26 cellular contexts compared by ENCODE assay signal in the genomic region with DNA sequence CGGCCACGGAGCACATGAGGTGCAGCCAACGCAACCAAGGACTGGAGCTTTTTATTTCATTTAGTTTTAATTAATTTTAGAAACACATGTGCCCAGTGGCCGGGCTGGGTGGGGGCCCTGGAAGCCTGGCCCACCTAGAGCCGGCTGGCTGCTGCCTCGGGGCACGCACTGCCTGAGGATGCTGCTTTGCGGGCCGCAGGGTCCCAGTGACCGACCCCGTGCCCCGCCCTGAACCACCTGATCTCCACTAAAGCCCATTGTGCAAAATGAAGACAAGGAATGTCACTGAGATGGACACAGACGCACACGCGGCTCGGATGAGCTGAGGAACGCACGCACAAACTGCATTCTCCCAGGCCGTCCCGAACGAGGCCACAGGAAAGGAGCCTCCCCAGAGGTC. TPM values are rescaled to one million over a fixed set of nuclear protein-coding genes. Genes with fewer than 3 reads are reported as not detected.
"Had no signal": no experiment of that assay in that cellular context is flagged by ENCODE, and none has a peak within 500 bp of the region (broad histone marks: within the 10 kb centered on the region; RNA-seq: fewer than 3 reads in every experiment).

No MANE protein-coding gene starts in this region.

- H3K4me2 ChIP-seq: smooth muscle cell had no signal

- DNase-seq: hypothalamus; immature natural killer cell; left ventricle myocardium inferior; mesendoderm; naive B cell; natural killer cell; occipital lobe; stimulated activated CD4-positive, alpha-beta T cell treated with anti-CD3 and anti-CD28 coated beads, Interleukin-1b, Interleukin-23, amount 100 ng/mL, for 48 hours; stimulated activated CD4-positive, alpha-beta T cell treated with anti-CD3 and anti-CD28 coated beads, Interleukin-2, amount 100 ng/mL, for 48 hours; stimulated activated CD4-positive, alpha-beta T cell treated with anti-CD3 and anti-CD28 coated beads, Interleukin-4, amount 100 ng/mL, for 4 hours; stimulated activated CD8-positive, alpha-beta memory T cell treated with anti-CD3 and anti-CD28 coated beads, Interleukin-4, amount 100 ng/mL, for 48 hours; stimulated activated naive CD4-positive, alpha-beta T cell treated with Interleukin-2 at 50 U/mL for 16 hours; stimulated activated naive CD8-positive, alpha-beta T cell treated with anti-CD3 and anti-CD28 coated beads, Interleukin-15, amount 100 ng/mL, for 72 hours; substantia nigra; uterus had no signal

- H2AFZ ChIP-seq: parathyroid adenoma had no signal

- H3K36me3 ChIP-seq: right lobe of liver, uterus had no signal

- H3K4me1 Mint-ChIP-seq: mesothelial cell of epicardium; natural killer cell; stimulated activated memory B cell treated with anti-CD40 and anti-IgM and Interleukin-4, amounts not matched to agents 10 μg/mL and 1 μg/mL and 100 μg/mL, for 72 hours had no signal

- H3K9me3 ChIP-seq: left ventricle myocardium inferior, psoas muscle, right atrium auricular region, right lobe of liver, tibial nerve, uterus had no signal

- H3K27me3 ChIP-seq: neutrophil, right atrium auricular region, right lobe of liver, tibial nerve, uterus had no signal

- H3K9ac ChIP-seq: parathyroid adenoma had no signal

- H3K27ac Mint-ChIP-seq: immature natural killer cell; mesothelial cell of epicardium; natural killer cell; stimulated activated memory B cell treated with anti-CD40 and anti-IgM and Interleukin-4, amounts not matched to agents 10 μg/mL and 1 μg/mL and 100 μg/mL, for 72 hours; stimulated activated naive CD8-positive, alpha-beta T cell treated with anti-CD3 and anti-CD28 coated beads, Interleukin-15, amount 100 ng/mL, for 72 hours; type B pancreatic cell had no signal

- H3K27ac ChIP-seq: left ventricle myocardium inferior, neutrophil, parathyroid adenoma, psoas muscle, right atrium auricular region, right lobe of liver, tibial nerve, uterus had no signal

- H3K4me3 Mint-ChIP-seq: immature natural killer cell; mesothelial cell of epicardium; naive B cell; natural killer cell; stimulated activated memory B cell treated with anti-CD40 and anti-IgM and Interleukin-4, amounts not matched to agents 10 μg/mL and 1 μg/mL and 100 μg/mL, for 72 hours; stimulated activated naive CD8-positive, alpha-beta T cell treated with anti-CD3 and anti-CD28 coated beads, Interleukin-15, amount 100 ng/mL, for 72 hours; type B pancreatic cell had no signal

- H3K27me3 Mint-ChIP-seq: naive B cell; stimulated activated memory B cell treated with anti-CD40 and anti-IgM and Interleukin-4, amounts not matched to agents 10 μg/mL and 1 μg/mL and 100 μg/mL, for 72 hours; stimulated activated naive CD8-positive, alpha-beta T cell treated with anti-CD3 and anti-CD28 coated beads, Interleukin-15, amount 100 ng/mL, for 72 hours; type B pancreatic cell had no signal

- H3K4me3 ChIP-seq: left ventricle myocardium inferior, lung, psoas muscle, right atrium auricular region, right lobe of liver, smooth muscle cell, tibial nerve, uterus had no signal

- ATAC-seq: natural killer cell; psoas muscle; right lobe of liver; stimulated activated memory B cell treated with anti-CD40 and anti-IgM and Interleukin-4, amounts not matched to agents 10 μg/mL and 1 μg/mL and 100 μg/mL, for 72 hours; stimulated activated naive CD8-positive, alpha-beta T cell treated with anti-CD3 and anti-CD28 coated beads, Interleukin-15, amount 100 ng/mL, for 72 hours had no signal

- H3K36me3 Mint-ChIP-seq: natural killer cell had no signal

- H3K4me1 ChIP-seq: left ventricle myocardium inferior, parathyroid adenoma, psoas muscle, right atrium auricular region, right lobe of liver, tibial nerve, uterus had no signal

- H3K9me3 Mint-ChIP-seq: natural killer cell had no signal

RNA-seq across cellular contexts. Expression of gene SOX8, which starts 50.4 kb away (rescaled TPM):
- total RNA-seq: natural killer cell had no signal
